In genomic region chr3:30245805-30246622, GRCh38 we compare ENCODE assay signal across 1 cellular context.
A peak's percentile ranks its signal among the peaks of the same experiment; 100 is the strongest.
TF ChIP-seq lines count a peak whose summit lies in the region.

No MANE protein-coding gene starts in this region.

TF ChIP-seq in HEK293, 187 proteins besides CTCF, POLR2A, EP300 and RAD21:
- no peak for TF ChIP-seq ATF2 (tag by site-specific recombination; IDR thresholded peaks at IDR 0.05; ENCODE audit: low read depth)
- TF ChIP-seq ZNF112 (tag by site-specific recombination; IDR thresholded peaks at IDR 0.05) = no peak
- TF ChIP-seq ZNF24 (tag by site-specific recombination; IDR thresholded peaks at IDR 0.05) = no peak
- peak; percentile 69 for TF ChIP-seq PRDM1 (tag by site-specific recombination; IDR thresholded peaks at IDR 0.05)
- TF ChIP-seq ZNF239 (tag by site-specific recombination; IDR thresholded peaks at IDR 0.05) = no peak
